16 cellular contexts compared by ENCODE assay signal in the genomic region with DNA sequence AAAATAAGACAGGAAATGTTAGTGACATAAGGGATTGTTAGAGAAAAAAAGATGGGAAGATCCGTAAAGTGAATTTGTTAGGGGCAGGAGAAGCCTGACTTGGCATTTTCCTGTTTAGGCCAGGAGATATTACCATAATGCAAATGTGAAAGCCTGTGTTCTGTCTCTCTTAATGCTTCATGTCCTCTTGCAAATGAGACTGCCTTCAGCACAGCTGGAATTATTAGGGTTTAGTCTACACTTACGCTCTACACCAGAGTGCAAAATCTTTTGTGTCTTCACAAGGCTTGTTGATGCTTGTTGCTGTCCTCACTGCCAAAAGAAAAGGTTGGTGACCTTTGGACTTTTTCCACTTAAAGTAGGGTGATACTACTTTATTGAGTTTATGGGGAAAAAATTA.
"Had no signal": no experiment of that assay in that cellular context is flagged by ENCODE, and none has a peak within 500 bp of the region (broad histone marks: within the 10 kb centered on the region; RNA-seq: fewer than 3 reads in every experiment).

No MANE protein-coding gene starts in this region.

- H3K27me3 Mint-ChIP-seq: memory B cell, progenitor cell of endocrine pancreas, type B pancreatic cell had no signal

- H3K4me3 ChIP-seq: right atrium auricular region, suprapubic skin had no signal

- H3K9me3 ChIP-seq: right atrium auricular region, suprapubic skin had no signal

- H3K27ac Mint-ChIP-seq: activated CD8-positive, alpha-beta T cell treated with anti-CD3 and anti-CD28 coated beads, Interleukin-2, amount 10 ng/mL, durations not matched to agents 7 days and 5 days; memory B cell; nephron; type B pancreatic cell had no signal

- DNase-seq: activated CD4-positive, alpha-beta T cell treated with anti-CD3 and anti-CD28 coated beads for 4 hours; activated CD8-positive, alpha-beta memory T cell treated with anti-CD3 and anti-CD28 coated beads, Interleukin-2, amount 50 U/mL, for 4 hours; activated CD8-positive, alpha-beta T cell treated with anti-CD3 and anti-CD28 coated beads, Interleukin-2, amount 10 ng/mL, durations not matched to agents 7 days and 5 days; activated naive CD4-positive, alpha-beta T cell treated with Interleukin-2 at 50 U/mL for 16 hours; caudate nucleus; left ventricle myocardium superior; stimulated activated CD4-positive, alpha-beta T cell treated with anti-CD3 and anti-CD28 coated beads, Interleukin-2, amount 100 ng/mL, for 48 hours; stimulated activated naive CD4-positive, alpha-beta T cell treated with Interleukin-2 at 50 U/mL for 16 hours had no signal

- H3K27me3 ChIP-seq: right atrium auricular region, suprapubic skin had no signal

- H3K9me3 Mint-ChIP-seq: memory B cell, nephron, type B pancreatic cell had no signal

- ATAC-seq: activated CD8-positive, alpha-beta T cell treated with anti-CD3 and anti-CD28 coated beads, Interleukin-2, amount 10 ng/mL, durations not matched to agents 7 days and 5 days; esophagus mucosa; left ventricle myocardium superior had no signal

- H3K27ac ChIP-seq: right atrium auricular region, suprapubic skin, VCaP had no signal

- H3K4me3 Mint-ChIP-seq: activated CD8-positive, alpha-beta T cell treated with anti-CD3 and anti-CD28 coated beads, Interleukin-2, amount 10 ng/mL, durations not matched to agents 7 days and 5 days; memory B cell; nephron; type B pancreatic cell had no signal
